21 cellular contexts compared by ENCODE assay signal in the genomic region with DNA sequence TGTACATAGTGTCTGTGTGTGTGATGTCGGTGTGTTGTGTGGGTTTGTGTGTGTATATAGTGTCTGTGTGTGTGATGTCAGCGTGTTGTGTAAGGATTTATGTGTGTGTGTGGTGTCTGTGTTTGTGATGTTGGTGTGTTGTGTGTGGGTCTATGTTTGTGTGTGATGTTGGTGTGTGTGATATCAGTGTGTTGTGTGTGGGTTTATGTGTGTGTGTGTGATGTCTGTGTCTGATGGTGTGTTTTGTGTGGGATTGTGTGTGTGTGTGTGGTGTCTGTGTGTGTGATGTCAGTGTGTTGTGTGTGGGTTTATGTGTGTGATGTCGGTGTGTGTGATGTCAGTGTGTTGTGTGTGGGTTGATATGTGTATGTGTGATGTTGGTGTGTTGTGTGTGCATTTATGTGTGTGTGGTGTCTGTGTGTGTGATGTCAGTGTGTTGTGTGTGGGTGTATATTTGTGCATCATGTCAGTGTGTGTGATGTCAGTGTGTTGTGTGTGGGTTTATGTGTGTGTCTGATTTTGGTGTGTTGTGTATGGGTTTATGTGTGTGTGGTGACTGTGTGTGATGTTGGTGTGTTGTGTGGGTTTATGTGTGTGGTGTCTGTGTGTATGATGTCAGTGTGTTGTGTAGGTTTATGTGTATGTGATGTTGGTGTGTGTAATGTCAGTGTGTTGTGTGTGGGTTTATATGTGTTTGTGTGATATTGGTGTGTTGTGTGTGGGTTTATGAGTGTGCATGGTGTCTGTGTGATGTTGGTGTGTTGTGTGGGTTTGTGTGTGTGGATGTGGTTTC.
DNase-seq lines count a peak whose midpoint lies in the region; ATAC-seq, FAIRE-seq and TF ChIP-seq lines count a peak whose summit lies in the region.
"Had no signal": no experiment of that assay in that cellular context is flagged by ENCODE, and none has a peak within 500 bp of the region (broad histone marks: within the 10 kb centered on the region; RNA-seq: fewer than 3 reads in every experiment).

No MANE protein-coding gene starts in this region.

- H3K36me3 ChIP-seq in HEK293 (ENCODE audit: control insufficient read depth in 2 of 2, insufficient read depth in 1 of 2, low read length in 2 of 2): no peaks in the 10 kb centered on the region
- no peaks in the 10 kb centered on the region for H3K36me3 ChIP-seq in bronchial epithelial cell (ENCODE audit: control insufficient read depth, insufficient read depth, low read length)
- H3K36me3 ChIP-seq in esophagus squamous epithelium: no peaks in the 10 kb centered on the region
- H3K36me3 ChIP-seq in upper lobe of right lung: no peaks in the 10 kb centered on the region
- H3K36me3 ChIP-seq: MG63, Peyer's patch, SJCRH30 had no signal

- H3K4me3 ChIP-seq in HEK293 (ENCODE audit: low read depth, low read length) (no peak overlapping the region), bronchial epithelial cell (ENCODE audit: low read depth, low read length) (peak overlapping the region; percentile 44), esophagus squamous epithelium (peak overlapping the region; percentile 22 to 44 (median 38)), skin epidermis (peak overlapping the region in 6 of 7 experiments; percentile 4 to 38 (median 16)), upper lobe of right lung (no peak overlapping the region)
- H3K4me3 ChIP-seq: A549, MG63, Peyer's patch, SJCRH30 had no signal

- POLR2A ChIA-PET in HEK293 (lab: Yijun Ruan, JAX): interaction anchor here (0.6 kb wide), 1 partner anchor 138 kb away, joined by 4 read pairs; no protein-coding TSS in a partner anchor

- CTCF ChIA-PET in HEK293 (lab: Yijun Ruan, JAX): no interaction called here

- H3K27ac ChIP-seq in HEK293 (ENCODE audit: extremely low read depth, low read depth, low read length): no peak overlapping the region
- peak overlapping the region in 3 of 4 donors; percentile 74 to 84 (median 75) for H3K27ac ChIP-seq in esophagus squamous epithelium
- peak overlapping the region in 16 of 21 experiments; percentile 43 to 84 (median 64) for H3K27ac ChIP-seq in skin epidermis
- no peak overlapping the region for H3K27ac ChIP-seq in upper lobe of right lung
- H3K27ac ChIP-seq: A549, Peyer's patch, SJCRH30 had no signal

- no peak for TF ChIP-seq POLR2A in esophagus squamous epithelium (IDR thresholded peaks at IDR 0.05)

- H3K27me3 ChIP-seq in bronchial epithelial cell (ENCODE audit: control insufficient read depth, insufficient read depth, low read length) (no peaks in the 10 kb centered on the region), esophagus squamous epithelium (no peaks in the 10 kb centered on the region), upper lobe of right lung (no peaks in the 10 kb centered on the region)
- H3K27me3 ChIP-seq: MG63, Peyer's patch, SJCRH30 had no signal

- no peaks in the 10 kb centered on the region for H3K4me1 ChIP-seq in HEK293 (ENCODE audit: control insufficient read depth, insufficient read depth, low read length)
- H3K4me1 ChIP-seq in esophagus squamous epithelium: peaks cover 3 to 56% (median 15%) of the 10 kb centered on the region in 3 donors
- H3K4me1 ChIP-seq in upper lobe of right lung: no peaks in the 10 kb centered on the region
- H3K4me1 ChIP-seq: A549, Peyer's patch had no signal

- no peak for TF ChIP-seq CTCF in HEK293 (tag by site-specific recombination; IDR thresholded peaks at IDR 0.05)
- TF ChIP-seq CTCF in bronchial epithelial cell (IDR thresholded peaks at IDR 0.05; ENCODE audit: insufficient read depth, low read length, severe bottlenecking): no peak
- TF ChIP-seq CTCF in esophagus squamous epithelium (IDR thresholded peaks at IDR 0.05): no peak
- TF ChIP-seq CTCF in upper lobe of right lung (IDR thresholded peaks at IDR 0.05): no peak

- 76 to 81% methylated on average over 3 of the region's 3 CpGs for WGBS in esophagus squamous epithelium, 2 donors

- intact Hi-C loops in esophagus squamous epithelium (cut with DNase I): no loop called here
- intact Hi-C loops in upper lobe of right lung (cut with DNase I): no loop called here

- FAIRE-seq in bronchial epithelial cell (lab: Jason Lieb, UNC) (no peak), frontal cortex (lab: Jason Lieb, UNC) (no peak)
- FAIRE-seq: A549, G401.6 had no signal

- DNase-seq in bronchial epithelial cell (ENCODE audit: low read depth) (no peak), esophagus squamous epithelium (lab: John Stamatoyannopoulos, UW) (no peak), upper lobe of right lung (no peak), frontal cortex (ENCODE audit: low spot score in 2 of 2) (no peak)
- DNase-seq in stimulated activated CD4-positive, alpha-beta T cell treated with anti-CD3 and anti-CD28 coated beads, Interleukin-15, amount 100 ng/mL, for 24 hours: no peak
- DNase-seq: H7, HFFc6, Kasumi-1, MG63, NCI-H1048, NCI-H1417 treated with DMSO at 0.1 percent for 48 hours, NCI-H187, NCI-H446, NCI-H526, SJCRH30 had no signal

- H3K9me3 ChIP-seq in HEK293 (ENCODE audit: control insufficient read depth, insufficient read depth, low read depth, low read length) (no peaks in the 10 kb centered on the region), esophagus squamous epithelium (no peaks in the 10 kb centered on the region), upper lobe of right lung (no peaks in the 10 kb centered on the region)
- H3K9me3 ChIP-seq: MG63, Peyer's patch had no signal

- ATAC-seq in GM19463 (IDR thresholded peaks at IDR 0.05; ENCODE audit: unreplicated experiment) (no peak), upper lobe of right lung (no peak)

TF ChIP-seq in HEK293, 187 proteins besides CTCF, POLR2A, EP300 and RAD21 (continues in another document):
- TF ChIP-seq ZNF660 (tag by site-specific recombination; IDR thresholded peaks at IDR 0.05) (no peak), ZNF571 (tag by site-specific recombination; IDR thresholded peaks at IDR 0.05) (0 out of 2 replicates have a peak, but pooled peaks have one; percentile 11), ZNF707 (tag by site-specific recombination; IDR thresholded peaks at IDR 0.05) (peak; percentile 5; the same call in 1 of the 2 replicates), ZNF555 (tag by site-specific recombination; conservative IDR thresholded peaks at IDR 0.05) (no peak), SALL2 (tag by site-specific recombination; IDR thresholded peaks at IDR 0.05; ENCODE audit: borderline replicate concordance) (0 out of 2 replicates have a peak, but pooled peaks have one; percentile 27), ZSCAN23 (tag by site-specific recombination; IDR thresholded peaks at IDR 0.05) (no peak), HOXD13 (CRISPR knock-in tag; IDR thresholded peaks at IDR 0.05; ENCODE audit: borderline replicate concordance) (no peak), ZNF274 (IDR thresholded peaks at IDR 0.05; ENCODE audit: low read length) (no peak), ZNF274 (tag by site-specific recombination; IDR thresholded peaks at IDR 0.05; ENCODE audit: borderline replicate concordance) (0 out of 2 replicates have a peak, but pooled peaks have one; percentile 14), ZNF132 (tag by site-specific recombination; IDR thresholded peaks at IDR 0.05; ENCODE audit: borderline replicate concordance) (no peak), ZNF561 (tag by site-specific recombination; IDR thresholded peaks at IDR 0.05; ENCODE audit: borderline replicate concordance) (no peak), ZNF146 (tag by site-specific recombination; IDR thresholded peaks at IDR 0.05) (0 out of 2 replicates have a peak, but pooled peaks have one; percentile 2), ZFHX2 (tag by site-specific recombination; conservative IDR thresholded peaks at IDR 0.05) (peak; percentile 64), ZNF155 (tag by site-specific recombination; IDR thresholded peaks at IDR 0.05) (no peak), ZNF140 (tag by site-specific recombination; IDR thresholded peaks at IDR 0.05) (no peak), TCF7L2 (IDR thresholded peaks at IDR 0.05; ENCODE audit: borderline replicate concordance, low read depth, low read length) (no peak)
- TF ChIP-seq, protein P1, sequence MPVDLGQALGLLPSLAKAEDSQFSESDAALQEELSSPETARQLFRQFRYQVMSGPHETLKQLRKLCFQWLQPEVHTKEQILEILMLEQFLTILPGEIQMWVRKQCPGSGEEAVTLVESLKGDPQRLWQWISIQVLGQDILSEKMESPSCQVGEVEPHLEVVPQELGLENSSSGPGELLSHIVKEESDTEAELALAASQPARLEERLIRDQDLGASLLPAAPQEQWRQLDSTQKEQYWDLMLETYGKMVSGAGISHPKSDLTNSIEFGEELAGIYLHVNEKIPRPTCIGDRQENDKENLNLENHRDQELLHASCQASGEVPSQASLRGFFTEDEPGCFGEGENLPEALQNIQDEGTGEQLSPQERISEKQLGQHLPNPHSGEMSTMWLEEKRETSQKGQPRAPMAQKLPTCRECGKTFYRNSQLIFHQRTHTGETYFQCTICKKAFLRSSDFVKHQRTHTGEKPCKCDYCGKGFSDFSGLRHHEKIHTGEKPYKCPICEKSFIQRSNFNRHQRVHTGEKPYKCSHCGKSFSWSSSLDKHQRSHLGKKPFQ (tag by site-specific recombination; IDR thresholded peaks at IDR 0.05): no peak
- TF ChIP-seq, protein P2, sequence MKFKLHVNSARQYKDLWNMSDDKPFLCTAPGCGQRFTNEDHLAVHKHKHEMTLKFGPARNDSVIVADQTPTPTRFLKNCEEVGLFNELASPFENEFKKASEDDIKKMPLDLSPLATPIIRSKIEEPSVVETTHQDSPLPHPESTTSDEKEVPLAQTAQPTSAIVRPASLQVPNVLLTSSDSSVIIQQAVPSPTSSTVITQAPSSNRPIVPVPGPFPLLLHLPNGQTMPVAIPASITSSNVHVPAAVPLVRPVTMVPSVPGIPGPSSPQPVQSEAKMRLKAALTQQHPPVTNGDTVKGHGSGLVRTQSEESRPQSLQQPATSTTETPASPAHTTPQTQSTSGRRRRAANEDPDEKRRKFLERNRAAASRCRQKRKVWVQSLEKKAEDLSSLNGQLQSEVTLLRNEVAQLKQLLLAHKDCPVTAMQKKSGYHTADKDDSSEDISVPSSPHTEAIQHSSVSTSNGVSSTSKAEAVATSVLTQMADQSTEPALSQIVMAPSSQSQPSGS (tag by site-specific recombination; IDR thresholded peaks at IDR 0.05; ENCODE audit: low read depth): peak; percentile 25; the same call in 1 of the 2 replicates
- TF ChIP-seq, protein P3, sequence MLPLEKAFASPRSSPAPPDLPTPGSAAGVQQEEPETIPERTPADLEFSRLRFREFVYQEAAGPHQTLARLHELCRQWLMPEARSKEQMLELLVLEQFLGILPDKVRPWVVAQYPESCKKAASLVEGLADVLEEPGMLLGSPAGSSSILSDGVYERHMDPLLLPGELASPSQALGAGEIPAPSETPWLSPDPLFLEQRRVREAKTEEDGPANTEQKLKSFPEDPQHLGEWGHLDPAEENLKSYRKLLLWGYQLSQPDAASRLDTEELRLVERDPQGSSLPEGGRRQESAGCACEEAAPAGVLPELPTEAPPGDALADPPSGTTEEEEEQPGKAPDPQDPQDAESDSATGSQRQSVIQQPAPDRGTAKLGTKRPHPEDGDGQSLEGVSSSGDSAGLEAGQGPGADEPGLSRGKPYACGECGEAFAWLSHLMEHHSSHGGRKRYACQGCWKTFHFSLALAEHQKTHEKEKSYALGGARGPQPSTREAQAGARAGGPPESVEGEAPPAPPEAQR (tag by site-specific recombination; IDR thresholded peaks at IDR 0.05): 0 out of 2 replicates have a peak, but pooled peaks have one; percentile 25

Comparison
In these comparisons a context has a peak if more than half of its experiments do, and no peak if none do; other contexts are left out.
1. H3K27ac ChIP-seq: peak in esophagus squamous epithelium (3 of 4) and skin epidermis (16 of 21); none in HEK293 (single experiment) and upper lobe of right lung (single experiment).
2. H3K4me3 ChIP-seq: peak in bronchial epithelial cell (single experiment), esophagus squamous epithelium (4 of 4) and skin epidermis (6 of 7); none in HEK293 (single experiment) and upper lobe of right lung (single experiment).